ENCODE assay signal across 1 cellular context in the genomic region with DNA sequence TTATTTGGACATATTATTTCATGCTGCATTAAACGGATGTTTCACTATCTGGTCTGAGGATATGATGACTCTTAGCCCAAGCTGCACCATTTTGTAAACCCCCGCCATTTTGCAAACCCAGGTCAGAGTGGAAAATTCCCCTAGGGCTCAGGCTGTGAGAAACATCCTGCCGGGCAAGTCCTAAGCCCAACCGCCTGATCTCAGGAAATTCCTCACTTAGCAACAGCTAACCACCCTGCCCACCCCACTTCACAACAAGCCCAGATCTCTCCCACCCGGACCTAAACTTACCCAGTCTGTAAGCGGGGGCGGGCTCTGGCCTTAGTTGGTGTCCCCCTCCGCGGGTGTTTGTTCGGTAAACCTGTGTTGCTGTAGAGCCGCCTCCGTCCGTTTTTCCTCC.
TF ChIP-seq lines count a peak whose summit lies in the region.

No MANE protein-coding gene starts in this region.

TF ChIP-seq in GM23338, 12 proteins besides CTCF, POLR2A, EP300 and RAD21 (continued from another document):
- TF ChIP-seq, protein P1, sequence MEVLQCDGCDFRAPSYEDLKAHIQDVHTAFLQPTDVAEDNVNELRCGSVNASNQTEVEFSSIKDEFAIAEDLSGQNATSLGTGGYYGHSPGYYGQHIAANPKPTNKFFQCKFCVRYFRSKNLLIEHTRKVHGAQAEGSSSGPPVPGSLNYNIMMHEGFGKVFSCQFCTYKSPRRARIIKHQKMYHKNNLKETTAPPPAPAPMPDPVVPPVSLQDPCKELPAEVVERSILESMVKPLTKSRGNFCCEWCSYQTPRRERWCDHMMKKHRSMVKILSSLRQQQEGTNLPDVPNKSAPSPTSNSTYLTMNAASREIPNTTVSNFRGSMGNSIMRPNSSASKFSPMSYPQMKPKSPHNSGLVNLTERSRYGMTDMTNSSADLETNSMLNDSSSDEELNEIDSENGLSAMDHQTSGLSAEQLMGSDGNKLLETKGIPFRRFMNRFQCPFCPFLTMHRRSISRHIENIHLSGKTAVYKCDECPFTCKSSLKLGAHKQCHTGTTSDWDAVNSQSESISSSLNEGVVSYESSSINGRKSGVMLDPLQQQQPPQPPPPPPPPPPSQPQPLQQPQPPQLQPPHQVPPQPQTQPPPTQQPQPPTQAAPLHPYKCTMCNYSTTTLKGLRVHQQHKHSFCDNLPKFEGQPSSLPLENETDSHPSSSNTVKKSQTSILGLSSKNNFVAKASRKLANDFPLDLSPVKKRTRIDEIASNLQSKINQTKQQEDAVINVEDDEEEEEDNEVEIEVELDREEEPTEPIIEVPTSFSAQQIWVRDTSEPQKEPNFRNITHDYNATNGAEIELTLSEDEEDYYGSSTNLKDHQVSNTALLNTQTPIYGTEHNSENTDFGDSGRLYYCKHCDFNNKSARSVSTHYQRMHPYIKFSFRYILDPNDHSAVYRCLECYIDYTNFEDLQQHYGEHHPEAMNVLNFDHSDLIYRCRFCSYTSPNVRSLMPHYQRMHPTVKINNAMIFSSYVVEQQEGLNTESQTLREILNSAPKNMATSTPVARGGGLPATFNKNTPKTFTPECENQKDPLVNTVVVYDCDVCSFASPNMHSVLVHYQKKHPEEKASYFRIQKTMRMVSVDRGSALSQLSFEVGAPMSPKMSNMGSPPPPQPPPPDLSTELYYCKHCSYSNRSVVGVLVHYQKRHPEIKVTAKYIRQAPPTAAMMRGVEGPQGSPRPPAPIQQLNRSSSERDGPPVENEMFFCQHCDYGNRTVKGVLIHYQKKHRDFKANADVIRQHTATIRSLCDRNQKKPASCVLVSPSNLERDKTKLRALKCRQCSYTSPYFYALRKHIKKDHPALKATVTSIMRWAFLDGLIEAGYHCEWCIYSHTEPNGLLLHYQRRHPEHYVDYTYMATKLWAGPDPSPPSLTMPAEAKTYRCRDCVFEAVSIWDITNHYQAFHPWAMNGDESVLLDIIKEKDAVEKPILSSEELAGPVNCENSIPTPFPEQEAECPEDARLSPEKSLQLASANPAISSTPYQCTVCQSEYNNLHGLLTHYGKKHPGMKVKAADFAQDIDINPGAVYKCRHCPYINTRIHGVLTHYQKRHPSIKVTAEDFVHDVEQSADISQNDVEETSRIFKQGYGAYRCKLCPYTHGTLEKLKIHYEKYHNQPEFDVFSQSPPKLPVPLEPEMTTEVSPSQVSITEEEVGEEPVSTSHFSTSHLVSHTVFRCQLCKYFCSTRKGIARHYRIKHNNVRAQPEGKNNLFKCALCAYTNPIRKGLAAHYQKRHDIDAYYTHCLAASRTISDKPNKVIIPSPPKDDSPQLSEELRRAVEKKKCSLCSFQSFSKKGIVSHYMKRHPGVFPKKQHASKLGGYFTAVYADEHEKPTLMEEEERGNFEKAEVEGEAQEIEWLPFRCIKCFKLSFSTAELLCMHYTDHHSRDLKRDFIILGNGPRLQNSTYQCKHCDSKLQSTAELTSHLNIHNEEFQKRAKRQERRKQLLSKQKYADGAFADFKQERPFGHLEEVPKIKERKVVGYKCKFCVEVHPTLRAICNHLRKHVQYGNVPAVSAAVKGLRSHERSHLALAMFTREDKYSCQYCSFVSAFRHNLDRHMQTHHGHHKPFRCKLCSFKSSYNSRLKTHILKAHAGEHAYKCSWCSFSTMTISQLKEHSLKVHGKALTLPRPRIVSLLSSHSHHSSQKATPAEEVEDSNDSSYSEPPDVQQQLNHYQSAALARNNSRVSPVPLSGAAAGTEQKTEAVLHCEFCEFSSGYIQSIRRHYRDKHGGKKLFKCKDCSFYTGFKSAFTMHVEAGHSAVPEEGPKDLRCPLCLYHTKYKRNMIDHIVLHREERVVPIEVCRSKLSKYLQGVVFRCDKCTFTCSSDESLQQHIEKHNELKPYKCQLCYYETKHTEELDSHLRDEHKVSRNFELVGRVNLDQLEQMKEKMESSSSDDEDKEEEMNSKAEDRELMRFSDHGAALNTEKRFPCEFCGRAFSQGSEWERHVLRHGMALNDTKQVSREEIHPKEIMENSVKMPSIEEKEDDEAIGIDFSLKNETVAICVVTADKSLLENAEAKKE (CRISPR knock-in tag; IDR thresholded peaks at IDR 0.05), result no peak
